13 cellular contexts compared by ENCODE assay signal in genomic region chr6:122645256-122645655, GRCh38. TPM values are rescaled to one million over a fixed set of nuclear protein-coding genes. Genes with fewer than 3 reads are reported as not detected.
"Had no signal": no experiment of that assay in that cellular context is flagged by ENCODE, and none has a peak within 500 bp of the region (broad histone marks: within the 10 kb centered on the region; RNA-seq: fewer than 3 reads in every experiment).

No MANE protein-coding gene starts in this region.

- H3K9me3 ChIP-seq: body of pancreas, lower lobe of right lung, neutrophil, transverse colon had no signal

- H3K4me3 Mint-ChIP-seq: central memory CD8-positive, alpha-beta T cell; immature natural killer cell; naive thymus-derived CD4-positive, alpha-beta T cell had no signal

- H3K4me3 ChIP-seq: body of pancreas, lower lobe of right lung, skin epidermis, transverse colon had no signal

- ATAC-seq: body of pancreas; lower lobe of right lung; naive thymus-derived CD4-positive, alpha-beta T cell had no signal

- H3K9me3 Mint-ChIP-seq: activated T-helper 2 cell treated with anti-CD3 and anti-CD28 coated beads, Interferon-gamma antibody, Interleukin-2, Interleukin-4, amounts not matched to agents 10 μg/mL and 5 μg/mL and 100 μg/mL, durations not matched to agents 14 hours and 24 hours and 36 hours; central memory CD8-positive, alpha-beta T cell; naive thymus-derived CD4-positive, alpha-beta T cell had no signal

- H3K4me1 ChIP-seq: lower lobe of right lung, transverse colon had no signal

- H3K4me1 Mint-ChIP-seq: central memory CD8-positive, alpha-beta T cell; immature natural killer cell; naive thymus-derived CD4-positive, alpha-beta T cell had no signal

- H3K27me3 ChIP-seq: body of pancreas, neutrophil, transverse colon had no signal

- H3K27me3 Mint-ChIP-seq: central memory CD8-positive, alpha-beta T cell had no signal

- H3K27ac Mint-ChIP-seq: activated T-helper 2 cell treated with anti-CD3 and anti-CD28 coated beads, Interferon-gamma antibody, Interleukin-2, Interleukin-4, amounts not matched to agents 10 μg/mL and 5 μg/mL and 100 μg/mL, durations not matched to agents 14 hours and 24 hours and 36 hours; immature natural killer cell; naive thymus-derived CD4-positive, alpha-beta T cell had no signal

- H3K36me3 Mint-ChIP-seq: immature natural killer cell; naive thymus-derived CD4-positive, alpha-beta T cell had no signal

- DNase-seq: activated CD4-positive, alpha-beta T cell treated with anti-CD3 and anti-CD28 coated beads, Interleukin-2, amount 50 U/mL, for 1 hour; activated naive CD4-positive, alpha-beta T cell treated with anti-CD3 and anti-CD28 coated beads, Interleukin-2, amount 50 U/mL, for 16 hours; body of pancreas; dermis blood vessel endothelial cell; immature natural killer cell; lower lobe of right lung; naive thymus-derived CD4-positive, alpha-beta T cell; stimulated activated naive CD4-positive, alpha-beta T cell; transverse colon had no signal

- H3K27ac ChIP-seq: body of pancreas, lower lobe of right lung, neutrophil, skin epidermis, transverse colon had no signal

- H3K36me3 ChIP-seq: lower lobe of right lung, neutrophil, transverse colon had no signal

RNA-seq across cellular contexts. Expression of gene PKIB, which starts 35.1 kb away (rescaled TPM):
- total RNA-seq: dermis blood vessel endothelial cell had no signal
